ENCODE assay signal across 12 cellular contexts in genomic region chr1:98044071-98044697, GRCh38.
A peak's percentile ranks its signal among the peaks of the same experiment; 100 is the strongest.
DNase-seq lines count a peak whose midpoint lies in the region; ATAC-seq, FAIRE-seq and TF ChIP-seq lines count a peak whose summit lies in the region.
"Had no signal": no experiment of that assay in that cellular context is flagged by ENCODE, and none has a peak within 500 bp of the region (broad histone marks: within the 10 kb centered on the region; RNA-seq: fewer than 3 reads in every experiment).

No MANE protein-coding gene starts in this region.

- H3K4me3 ChIP-seq in AG10803 (ENCODE audit: low read length), result peak overlapping the region; percentile 83
- peak overlapping the region; percentile 63 for H3K4me3 ChIP-seq in GM23338
- H3K4me3 ChIP-seq in astrocyte (ENCODE audit: insufficient read depth, low read depth, low read length), result peak overlapping the region; percentile 79
- H3K4me3 ChIP-seq in right atrium auricular region, result no peak overlapping the region

- no peak for TF ChIP-seq CTCF in AG10803 (conservative IDR thresholded peaks at IDR 0.05; ENCODE audit: low read length)
- no peak for TF ChIP-seq CTCF in GM23338 (conservative IDR thresholded peaks at IDR 0.05; ENCODE audit: low read depth in 2 of 2)
- no peak for TF ChIP-seq CTCF in astrocyte (IDR thresholded peaks at IDR 0.05; ENCODE audit: insufficient read depth, low read depth, low read length)
- no peak for TF ChIP-seq CTCF in mesothelial cell of epicardium (IDR thresholded peaks at IDR 0.05; ENCODE audit: unreplicated experiment)
- no peak for TF ChIP-seq CTCF in right atrium auricular region (IDR thresholded peaks at IDR 0.05)

- no peak overlapping the region for H3K27ac Mint-ChIP-seq in GM23338
- peak overlapping the region; percentile 58 for H3K27ac Mint-ChIP-seq in astrocyte (ENCODE audit: unreplicated experiment)
- H3K27ac Mint-ChIP-seq in mesothelial cell of epicardium, result no peak overlapping the region

- H3K27me3 ChIP-seq in GM23338 (ENCODE audit: insufficient read depth) (peaks cover 76% of the 10 kb centered on the region), astrocyte (ENCODE audit: insufficient read depth, low read length) (no peaks in the 10 kb centered on the region), right atrium auricular region (peaks cover 20 to 30% of the 10 kb centered on the region in 2 donors)

- H4K20me1 ChIP-seq in GM23338 (replicated peaks; ENCODE audit: insufficient read depth) (peaks cover 7% of the 10 kb centered on the region; the same call in 1 of the 2 replicates), astrocyte (ENCODE audit: insufficient read depth, low read length) (no peaks in the 10 kb centered on the region)

- FAIRE-seq in astrocyte (lab: Jason Lieb, UNC), result no peak
- FAIRE-seq: kidney, TTC549 had no signal

- peaks cover 26% of the 10 kb centered on the region; the same call in 1 of the 2 replicates for H3K4me1 ChIP-seq in GM23338 (ENCODE audit: insufficient read depth)
- peaks cover 19% of the 10 kb centered on the region for H3K4me1 ChIP-seq in astrocyte (ENCODE audit: insufficient read depth, low read length)
- peaks cover 0 to 19% of the 10 kb centered on the region in 2 donors for H3K4me1 ChIP-seq in right atrium auricular region

- H3K36me3 Mint-ChIP-seq in GM23338 (ENCODE audit: low read depth), result no peaks in the 10 kb centered on the region
- peaks cover 5% of the 10 kb centered on the region for H3K36me3 Mint-ChIP-seq in astrocyte (ENCODE audit: low read depth, unreplicated experiment)
- H3K36me3 Mint-ChIP-seq in mesothelial cell of epicardium, result no peaks in the 10 kb centered on the region

- peaks cover 23% of the 10 kb centered on the region for H3K4me1 Mint-ChIP-seq in GM23338
- H3K4me1 Mint-ChIP-seq in astrocyte (ENCODE audit: low read depth, unreplicated experiment), result peaks cover 7% of the 10 kb centered on the region
- peaks cover 20% of the 10 kb centered on the region for H3K4me1 Mint-ChIP-seq in mesothelial cell of epicardium

- H3F3A ChIP-seq in GM23338 (replicated peaks; ENCODE audit: low read depth), result peaks cover 3% of the 10 kb centered on the region; the same call in 1 of the 2 replicates

- H3K9ac ChIP-seq in astrocyte (ENCODE audit: low read length), result peak overlapping the region; percentile 84

- H3K4me2 ChIP-seq in GM23338, result peak overlapping the region; percentile 85
- peak overlapping the region; percentile 93 for H3K4me2 ChIP-seq in astrocyte (ENCODE audit: low read length)

- H2AFZ ChIP-seq in GM23338, result peak overlapping the region; percentile 67; the same call in 1 of the 2 replicates
- peak overlapping the region; percentile 85 for H2AFZ ChIP-seq in astrocyte (ENCODE audit: low read depth, low read length)

- H3K27me3 Mint-ChIP-seq in GM23338 (ENCODE audit: insufficient read depth, low read depth, poor library complexity) (peaks cover 52% of the 10 kb centered on the region), astrocyte (ENCODE audit: low read depth, unreplicated experiment) (peaks cover 20% of the 10 kb centered on the region), mesothelial cell of epicardium (ENCODE audit: low read depth) (peaks cover 79% of the 10 kb centered on the region)

- no peaks in the 10 kb centered on the region for H3K9me2 ChIP-seq in GM23338 (ENCODE audit: insufficient read depth)

- DNase-seq in AG10803 (ENCODE audit: low read depth), result peak; percentile 17
- peak; percentile 31 for DNase-seq in GM23338 (ENCODE audit: low spot score)
- no peak for DNase-seq in astrocyte (ENCODE audit: low read depth)
- DNase-seq in mesothelial cell of epicardium (ENCODE audit: low spot score in 2 of 2, unreplicated experiment in 2 of 2), result no peak
- no peak for DNase-seq in activated CD4-positive, alpha-beta T cell treated with anti-CD3 and anti-CD28 coated beads for 1 hour
- no peak for DNase-seq in right atrium auricular region (ENCODE audit: low spot score)
- DNase-seq: activated naive CD4-positive, alpha-beta T cell treated with Interleukin-2 at 50 U/mL for 16 hours; kidney; NCI-H1417 treated with DMSO at 0.1 percent for 48 hours had no signal

- H3K27ac ChIP-seq in GM23338 (ENCODE audit: low read depth) (no peak overlapping the region), astrocyte (ENCODE audit: low read depth, low read length) (peak overlapping the region; percentile 61), right atrium auricular region (no peak overlapping the region)

- H3K9me3 Mint-ChIP-seq in GM23338, result no peaks in the 10 kb centered on the region
- peaks cover 3% of the 10 kb centered on the region for H3K9me3 Mint-ChIP-seq in astrocyte (ENCODE audit: unreplicated experiment)
- H3K9me3 Mint-ChIP-seq in mesothelial cell of epicardium, result no peaks in the 10 kb centered on the region

- ATAC-seq in GM23338, result peak; percentile 32
- ATAC-seq in GM18517 (IDR thresholded peaks at IDR 0.05; ENCODE audit: unreplicated experiment), result no peak
- ATAC-seq in GM21786 (IDR thresholded peaks at IDR 0.05; ENCODE audit: unreplicated experiment), result no peak

- H3K36me3 ChIP-seq in GM23338 (ENCODE audit: insufficient read depth) (no peaks in the 10 kb centered on the region), astrocyte (ENCODE audit: insufficient read depth, low read length) (no peaks in the 10 kb centered on the region), right atrium auricular region (no peaks in the 10 kb centered on the region)

- H3K4me3 Mint-ChIP-seq in GM23338 (peak overlapping the region; percentile 79), astrocyte (ENCODE audit: unreplicated experiment) (peak overlapping the region; percentile 88), mesothelial cell of epicardium (peak overlapping the region; percentile 65)

- H3K9me3 ChIP-seq in astrocyte (ENCODE audit: insufficient read depth, low read depth, low read length) (no peaks in the 10 kb centered on the region), right atrium auricular region (no peaks in the 10 kb centered on the region)

- H3K79me2 ChIP-seq in GM23338 (replicated peaks; ENCODE audit: insufficient read depth), result no peaks in the 10 kb centered on the region
- H3K79me2 ChIP-seq in astrocyte (ENCODE audit: insufficient read depth, low read length), result peaks cover 34% of the 10 kb centered on the region

TF ChIP-seq in GM23338, 12 proteins besides CTCF, POLR2A, EP300 and RAD21 (continues in another document):
- TF ChIP-seq REST (IDR thresholded peaks at IDR 0.05; ENCODE audit: unreplicated experiment) (no peak), EZH2 (IDR thresholded peaks at IDR 0.05; ENCODE audit: low read depth, unreplicated experiment) (no peak), CREB1 (CRISPR knock-in tag; IDR thresholded peaks at IDR 0.05; ENCODE audit: low read depth) (no peak), JUNB (IDR thresholded peaks at IDR 0.05; ENCODE audit: unreplicated experiment) (no peak)

Comparison
In these comparisons a context has a peak if more than half of its experiments do, and no peak if none do; other contexts are left out.
1. DNase-seq: peak in AG10803 (single experiment) and GM23338 (single experiment); none in astrocyte (single experiment), mesothelial cell of epicardium (0 of 2), activated CD4-positive, alpha-beta T cell treated with anti-CD3 and anti-CD28 coated beads for 1 hour (single experiment) and right atrium auricular region (single experiment).
2. H3K4me3 ChIP-seq: peak in AG10803 (single experiment), GM23338 (single experiment) and astrocyte (single experiment); none in right atrium auricular region (0 of 2).
3. Peak in every context shown above with its lines, with median percentiles within 50 percentile points of each other: H3K4me3 Mint-ChIP-seq.